In genomic region chr11:43830928-43831440, GRCh38 we compare ENCODE assay signal across 9 cellular contexts. TPM values are rescaled to one million over a fixed set of nuclear protein-coding genes. Genes with fewer than 3 reads are reported as not detected.
DNase-seq lines count a peak whose midpoint lies in the region; ATAC-seq and TF ChIP-seq lines count a peak whose summit lies in the region.
"Had no signal": no experiment of that assay in that cellular context is flagged by ENCODE, and none has a peak within 500 bp of the region (broad histone marks: within the 10 kb centered on the region; RNA-seq: fewer than 3 reads in every experiment).

No MANE protein-coding gene starts in this region.

- ATAC-seq in GM18868 (IDR thresholded peaks at IDR 0.05; ENCODE audit: unreplicated experiment) (peak; percentile 76), GM21717 (IDR thresholded peaks at IDR 0.05; ENCODE audit: unreplicated experiment) (no peak)
- ATAC-seq in activated naive CD8-positive, alpha-beta T cell treated with anti-CD3 and anti-CD28 coated beads, Interleukin-2, amount 10 ng/mL, durations not matched to agents 7 days and 5 days (ENCODE audit: low read depth), result peak; percentile 75

- POLR2A ChIA-PET in activated naive CD8-positive, alpha-beta T cell treated with anti-CD3 and anti-CD28 coated beads, Interleukin-2, amount 10 ng/mL, durations not matched to agents 7 days and 5 days (lab: Charles Lee), result no interaction called here

- no peak for TF ChIP-seq CTCF in GM20000 (IDR thresholded peaks at IDR 0.05; ENCODE audit: extremely low read depth, missing control alignments)

- no peaks in the 10 kb centered on the region for H3K9me3 Mint-ChIP-seq in activated naive CD8-positive, alpha-beta T cell treated with anti-CD3 and anti-CD28 coated beads, Interleukin-2, amount 10 ng/mL, durations not matched to agents 7 days and 5 days

- H3K36me3 Mint-ChIP-seq in activated naive CD8-positive, alpha-beta T cell treated with anti-CD3 and anti-CD28 coated beads, Interleukin-2, amount 10 ng/mL, durations not matched to agents 7 days and 5 days, result peaks cover 14% of the 10 kb centered on the region

- peak overlapping the region; percentile 2 for H3K27ac Mint-ChIP-seq in activated naive CD8-positive, alpha-beta T cell treated with anti-CD3 and anti-CD28 coated beads, Interleukin-2, amount 10 ng/mL, durations not matched to agents 7 days and 5 days

- peak; percentile 42 for DNase-seq in NCI-H460 (ENCODE audit: extremely low read depth, low read depth)
- no peak for DNase-seq in activated naive CD8-positive, alpha-beta T cell treated with anti-CD3 and anti-CD28 coated beads, Interleukin-2, amount 10 ng/mL, durations not matched to agents 7 days and 5 days
- DNase-seq in kidney tubule cell (ENCODE audit: low spot score), result peak; percentile 100
- peak; percentile 17 for DNase-seq in stimulated activated CD8-positive, alpha-beta memory T cell treated with anti-CD3 and anti-CD28 coated beads, Interleukin-4, amount 100 ng/mL, for 24 hours (ENCODE audit: low read depth)
- no peak for DNase-seq in GM20000 (ENCODE audit: low spot score)
- DNase-seq in NCI-H524 (lab: John Stamatoyannopoulos, UW), result no peak
- DNase-seq: right lobe of liver had no signal

- H3K4me3 Mint-ChIP-seq in activated naive CD8-positive, alpha-beta T cell treated with anti-CD3 and anti-CD28 coated beads, Interleukin-2, amount 10 ng/mL, durations not matched to agents 7 days and 5 days, result no peak overlapping the region

- no peaks in the 10 kb centered on the region for H3K27me3 Mint-ChIP-seq in activated naive CD8-positive, alpha-beta T cell treated with anti-CD3 and anti-CD28 coated beads, Interleukin-2, amount 10 ng/mL, durations not matched to agents 7 days and 5 days

- H3K4me1 Mint-ChIP-seq in activated naive CD8-positive, alpha-beta T cell treated with anti-CD3 and anti-CD28 coated beads, Interleukin-2, amount 10 ng/mL, durations not matched to agents 7 days and 5 days, result peaks cover 8% of the 10 kb centered on the region

RNA-seq across cellular contexts. Expression of gene ALKBH3, which starts 49.6 kb away (rescaled TPM):
- 41.5 and 48.3 TPM in 2 replicates for total RNA-seq in NCI-H460 (2014; rRNA removed; shearing (Covaris generic))
- polyA plus RNA-seq in NCI-H460 (2014; cell fraction: nucleus; rRNA removed), result 27.1 and 29.3 TPM in 2 replicates
- total RNA-seq in activated naive CD8-positive, alpha-beta T cell treated with anti-CD3 and anti-CD28 coated beads, Interleukin-2, amount 10 ng/mL, durations not matched to agents 7 days and 5 days, result 10 to 100 TPM; 37.8 to 43.6 TPM

Comparison
In these comparisons a context has a peak if more than half of its experiments do, and no peak if none do; other contexts are left out.
1. DNase-seq: peak in NCI-H460 (single experiment), kidney tubule cell (single experiment) and stimulated activated CD8-positive, alpha-beta memory T cell treated with anti-CD3 and anti-CD28 coated beads, Interleukin-4, amount 100 ng/mL, for 24 hours (single experiment); none in activated naive CD8-positive, alpha-beta T cell treated with anti-CD3 and anti-CD28 coated beads, Interleukin-2, amount 10 ng/mL, durations not matched to agents 7 days and 5 days (single experiment), GM20000 (single experiment) and NCI-H524 (0 of 2).